In the genomic region with DNA sequence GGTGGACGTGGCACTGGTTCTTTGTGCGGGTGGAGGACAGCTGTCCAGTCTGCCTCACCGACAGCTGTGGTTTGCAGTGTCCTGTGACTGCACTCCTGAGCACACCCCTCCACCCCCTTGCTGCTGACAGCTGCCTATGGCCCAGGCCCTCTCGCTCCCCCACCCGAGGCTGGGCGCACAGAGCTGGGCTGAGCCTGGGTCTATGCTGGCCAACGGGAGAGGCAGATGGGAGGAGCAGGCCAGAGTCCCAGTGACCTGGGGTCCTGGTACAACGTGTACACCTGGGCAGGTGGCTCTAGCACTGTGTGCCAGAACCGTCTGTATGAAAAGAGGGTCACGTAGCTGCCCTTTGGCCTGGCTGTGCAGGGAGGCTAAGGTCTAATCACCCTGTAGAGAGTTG, we compare ENCODE assay signal across 16 cellular contexts. TPM values are rescaled to one million over a fixed set of nuclear protein-coding genes. Genes with fewer than 3 reads are reported as not detected.
DNase-seq lines count a peak whose midpoint lies in the region; ATAC-seq and TF ChIP-seq lines count a peak whose summit lies in the region.
"Had no signal": no experiment of that assay in that cellular context is flagged by ENCODE, and none has a peak within 500 bp of the region (broad histone marks: within the 10 kb centered on the region; RNA-seq: fewer than 3 reads in every experiment).

No MANE protein-coding gene starts in this region.

- no peaks in the 10 kb centered on the region for H3K9me3 Mint-ChIP-seq in activated naive CD8-positive, alpha-beta T cell treated with anti-CD3 and anti-CD28 coated beads, Interleukin-2, amount 10 ng/mL, durations not matched to agents 7 days and 5 days
- H3K9me3 Mint-ChIP-seq in activated naive CD8-positive, alpha-beta T cell treated with anti-CD3 and anti-CD28 coated beads for 36 hours, result no peaks in the 10 kb centered on the region
- H3K9me3 Mint-ChIP-seq in osteocyte (ENCODE audit: unreplicated experiment), result no peaks in the 10 kb centered on the region
- H3K9me3 Mint-ChIP-seq: activated T-cell treated with anti-CD3 and anti-CD28 coated beads, Interleukin-2, amount 50 U/mL, for 24 hours; IgD-negative memory B cell had no signal

- no peak for DNase-seq in activated naive CD8-positive, alpha-beta T cell treated with anti-CD3 and anti-CD28 coated beads, Interleukin-2, amount 10 ng/mL, durations not matched to agents 7 days and 5 days
- DNase-seq in activated naive CD8-positive, alpha-beta T cell treated with anti-CD3 and anti-CD28 coated beads for 36 hours, result no peak
- DNase-seq in iris pigment epithelial cell (ENCODE audit: low read depth), result peak; percentile 24
- DNase-seq in osteocyte (ENCODE audit: extremely low spot score, unreplicated experiment), result no peak
- DNase-seq in NCI-H2107 treated with DMSO at 0.1 percent for 48 hours (lab: John Stamatoyannopoulos, UW; ENCODE audit: unreplicated experiment), result no peak
- DNase-seq in NCI-H446 (lab: John Stamatoyannopoulos, UW), result no peak
- DNase-seq: 8988T; activated T-cell treated with anti-CD3 and anti-CD28 coated beads, Interleukin-2, amount 50 U/mL, for 24 hours; DMS79 treated with DMSO at 0.1 percent for 48 hours; left ventricle myocardium inferior; NK-92 treated with Interleukin-12 subunit alpha and Interleukin-12 subunit beta, amount 100 ng/mL, for 24 hours; stimulated activated naive CD4-positive, alpha-beta T cell treated with Interleukin-2 at 50 U/mL for 16 hours had no signal

- no peaks in the 10 kb centered on the region for H3K36me3 Mint-ChIP-seq in activated naive CD8-positive, alpha-beta T cell treated with anti-CD3 and anti-CD28 coated beads, Interleukin-2, amount 10 ng/mL, durations not matched to agents 7 days and 5 days
- no peaks in the 10 kb centered on the region for H3K36me3 Mint-ChIP-seq in activated naive CD8-positive, alpha-beta T cell treated with anti-CD3 and anti-CD28 coated beads for 36 hours
- peaks cover 5% of the 10 kb centered on the region for H3K36me3 Mint-ChIP-seq in osteocyte (ENCODE audit: unreplicated experiment)
- H3K36me3 Mint-ChIP-seq: IgD-negative memory B cell had no signal

- peak; percentile 9 for ATAC-seq in activated naive CD8-positive, alpha-beta T cell treated with anti-CD3 and anti-CD28 coated beads, Interleukin-2, amount 10 ng/mL, durations not matched to agents 7 days and 5 days (ENCODE audit: low read depth)
- no peak for ATAC-seq in HG03439 (IDR thresholded peaks at IDR 0.05; ENCODE audit: unreplicated experiment)
- ATAC-seq in GM18502 (IDR thresholded peaks at IDR 0.05; ENCODE audit: poor library complexity, unreplicated experiment), result no peak

- H3K27me3 Mint-ChIP-seq in activated naive CD8-positive, alpha-beta T cell treated with anti-CD3 and anti-CD28 coated beads, Interleukin-2, amount 10 ng/mL, durations not matched to agents 7 days and 5 days, result no peaks in the 10 kb centered on the region
- no peaks in the 10 kb centered on the region for H3K27me3 Mint-ChIP-seq in activated naive CD8-positive, alpha-beta T cell treated with anti-CD3 and anti-CD28 coated beads for 36 hours
- no peaks in the 10 kb centered on the region for H3K27me3 Mint-ChIP-seq in osteocyte (ENCODE audit: unreplicated experiment)
- H3K27me3 Mint-ChIP-seq: activated T-cell treated with anti-CD3 and anti-CD28 coated beads, Interleukin-2, amount 50 U/mL, for 24 hours had no signal

- POLR2A ChIA-PET in activated naive CD8-positive, alpha-beta T cell treated with anti-CD3 and anti-CD28 coated beads, Interleukin-2, amount 10 ng/mL, durations not matched to agents 7 days and 5 days (lab: Charles Lee), result no interaction called here

- H3K4me1 Mint-ChIP-seq in activated naive CD8-positive, alpha-beta T cell treated with anti-CD3 and anti-CD28 coated beads, Interleukin-2, amount 10 ng/mL, durations not matched to agents 7 days and 5 days, result no peaks in the 10 kb centered on the region
- peaks cover 2% of the 10 kb centered on the region for H3K4me1 Mint-ChIP-seq in activated naive CD8-positive, alpha-beta T cell treated with anti-CD3 and anti-CD28 coated beads for 36 hours
- H3K4me1 Mint-ChIP-seq in osteocyte (ENCODE audit: unreplicated experiment), result peaks cover 31% of the 10 kb centered on the region
- H3K4me1 Mint-ChIP-seq: IgD-negative memory B cell had no signal

- H3K4me3 Mint-ChIP-seq in activated naive CD8-positive, alpha-beta T cell treated with anti-CD3 and anti-CD28 coated beads, Interleukin-2, amount 10 ng/mL, durations not matched to agents 7 days and 5 days, result no peak overlapping the region
- H3K4me3 Mint-ChIP-seq in activated naive CD8-positive, alpha-beta T cell treated with anti-CD3 and anti-CD28 coated beads for 36 hours, result no peak overlapping the region
- H3K4me3 Mint-ChIP-seq in osteocyte (ENCODE audit: unreplicated experiment), result no peak overlapping the region
- H3K4me3 Mint-ChIP-seq: activated T-cell treated with anti-CD3 and anti-CD28 coated beads, Interleukin-2, amount 50 U/mL, for 24 hours; CD14-positive monocyte; IgD-negative memory B cell had no signal

- no peak overlapping the region for H3K27ac Mint-ChIP-seq in activated naive CD8-positive, alpha-beta T cell treated with anti-CD3 and anti-CD28 coated beads, Interleukin-2, amount 10 ng/mL, durations not matched to agents 7 days and 5 days
- no peak overlapping the region for H3K27ac Mint-ChIP-seq in activated naive CD8-positive, alpha-beta T cell treated with anti-CD3 and anti-CD28 coated beads for 36 hours
- peak overlapping the region; percentile 84 for H3K27ac Mint-ChIP-seq in osteocyte (ENCODE audit: unreplicated experiment)
- H3K27ac Mint-ChIP-seq: activated T-cell treated with anti-CD3 and anti-CD28 coated beads, Interleukin-2, amount 50 U/mL, for 24 hours; CD14-positive monocyte; IgD-negative memory B cell had no signal

- no peak for TF ChIP-seq CTCF in osteocyte (IDR thresholded peaks at IDR 0.05)

RNA-seq across cellular contexts. Expression of gene BAIAP2, which starts 30.5 kb away (rescaled TPM):
- total RNA-seq in activated naive CD8-positive, alpha-beta T cell treated with anti-CD3 and anti-CD28 coated beads, Interleukin-2, amount 10 ng/mL, durations not matched to agents 7 days and 5 days, result 1 to 10 TPM; 7.4 to 7.5 TPM
- 10 to 100 TPM in 1 of 2 experiments, 1 to 10 TPM in 1; 7.7 to 10.0 TPM for total RNA-seq in activated naive CD8-positive, alpha-beta T cell treated with anti-CD3 and anti-CD28 coated beads for 36 hours
- 24.4 and 29.0 TPM in 2 replicates for total RNA-seq in osteocyte
